Comparison of ENCODE assay signal across 9 cellular contexts in genomic region chr13:27359203-27359821, GRCh38.
DNase-seq lines count a peak whose midpoint lies in the region; TF ChIP-seq lines count a peak whose summit lies in the region.
"Had no signal": no experiment of that assay in that cellular context is flagged by ENCODE, and none has a peak within 500 bp of the region (broad histone marks: within the 10 kb centered on the region; RNA-seq: fewer than 3 reads in every experiment).

No MANE protein-coding gene starts in this region.

- peaks cover 15% of the 10 kb centered on the region for H3K27me3 Mint-ChIP-seq in activated T-helper 2 cell treated with anti-CD3 and anti-CD28 coated beads, Interferon-gamma antibody, Interleukin-2, Interleukin-4, amounts not matched to agents 10 μg/mL and 5 μg/mL and 100 μg/mL, durations not matched to agents 14 hours and 24 hours and 36 hours (ENCODE audit: low read depth)

- no peaks in the 10 kb centered on the region for H3K9me3 ChIP-seq in osteoblast (ENCODE audit: low read depth, low read length)
- H3K9me3 ChIP-seq: BLaER1 had no signal

- H3K9me3 Mint-ChIP-seq in activated T-helper 2 cell treated with anti-CD3 and anti-CD28 coated beads, Interferon-gamma antibody, Interleukin-2, Interleukin-4, amounts not matched to agents 10 μg/mL and 5 μg/mL and 100 μg/mL, durations not matched to agents 14 hours and 24 hours and 36 hours, result no peaks in the 10 kb centered on the region

- H3K4me3 ChIP-seq in fibroblast of villous mesenchyme (ENCODE audit: low read depth, low read length), result no peak overlapping the region
- no peak overlapping the region for H3K4me3 ChIP-seq in osteoblast (ENCODE audit: insufficient read depth, low read length)
- H3K4me3 ChIP-seq: BLaER1 had no signal

- no peak overlapping the region for H3K4me3 Mint-ChIP-seq in activated T-helper 2 cell treated with anti-CD3 and anti-CD28 coated beads, Interferon-gamma antibody, Interleukin-2, Interleukin-4, amounts not matched to agents 10 μg/mL and 5 μg/mL and 100 μg/mL, durations not matched to agents 14 hours and 24 hours and 36 hours (ENCODE audit: low read depth)

- H3K4me1 ChIP-seq in osteoblast (ENCODE audit: insufficient read depth, low read length), result peaks cover 7% of the 10 kb centered on the region

- TF ChIP-seq CTCF in RWPE1 (conservative IDR thresholded peaks at IDR 0.05; ENCODE audit: low read depth) (peak; percentile 74), fibroblast of villous mesenchyme (IDR thresholded peaks at IDR 0.05; ENCODE audit: insufficient read depth, low read depth, low read length) (peak; percentile 83), osteoblast (IDR thresholded peaks at IDR 0.05; ENCODE audit: extremely low read depth, low read depth, low read length) (peak; percentile 83)

- H3K4me2 ChIP-seq in osteoblast (ENCODE audit: insufficient read depth, low read length), result no peak overlapping the region
- H3K4me2 ChIP-seq: BLaER1 had no signal

- H3K27me3 ChIP-seq in osteoblast (ENCODE audit: insufficient read depth, low read length), result peaks cover 13% of the 10 kb centered on the region

- no peaks in the 10 kb centered on the region for H4K20me1 ChIP-seq in osteoblast (ENCODE audit: insufficient read depth, low read length)
- H4K20me1 ChIP-seq: BLaER1 had no signal

- POLR2A ChIA-PET in RWPE1 (lab: Yijun Ruan, JAX; ENCODE audit: low non-redundant PET), result no interaction called here

- H3K36me3 ChIP-seq in osteoblast (ENCODE audit: insufficient read depth, low read length), result no peaks in the 10 kb centered on the region
- H3K36me3 ChIP-seq: BLaER1 had no signal

- H3K27ac ChIP-seq in RWPE1 (no peak overlapping the region), osteoblast (ENCODE audit: low read depth, low read length) (no peak overlapping the region)
- H3K27ac ChIP-seq: BLaER1 had no signal

- H3K79me2 ChIP-seq in osteoblast (ENCODE audit: insufficient read depth, low read length), result no peaks in the 10 kb centered on the region

- H3K36me3 Mint-ChIP-seq in activated T-helper 2 cell treated with anti-CD3 and anti-CD28 coated beads, Interferon-gamma antibody, Interleukin-2, Interleukin-4, amounts not matched to agents 10 μg/mL and 5 μg/mL and 100 μg/mL, durations not matched to agents 14 hours and 24 hours and 36 hours (ENCODE audit: low read depth), result no peaks in the 10 kb centered on the region

- H3K27ac Mint-ChIP-seq in activated T-helper 2 cell treated with anti-CD3 and anti-CD28 coated beads, Interferon-gamma antibody, Interleukin-2, Interleukin-4, amounts not matched to agents 10 μg/mL and 5 μg/mL and 100 μg/mL, durations not matched to agents 14 hours and 24 hours and 36 hours, result no peak overlapping the region

- CTCF ChIA-PET in RWPE1 (lab: Yijun Ruan, JAX), result interaction anchor here (0.6 to 4.8 kb wide), 16 partner anchors 13 to 631 kb away, joined by 3 to 43 read pairs (median 4); partner anchors contain the start of gene RASL11A

- H3K4me1 Mint-ChIP-seq in activated T-helper 2 cell treated with anti-CD3 and anti-CD28 coated beads, Interferon-gamma antibody, Interleukin-2, Interleukin-4, amounts not matched to agents 10 μg/mL and 5 μg/mL and 100 μg/mL, durations not matched to agents 14 hours and 24 hours and 36 hours (ENCODE audit: low read depth), result no peaks in the 10 kb centered on the region

- H2AFZ ChIP-seq in osteoblast (ENCODE audit: low read length), result no peak overlapping the region

- DNase-seq in DMS79 treated with DMSO at 0.1 percent for 48 hours (lab: John Stamatoyannopoulos, UW) (peak; percentile 25), DMS79 (lab: John Stamatoyannopoulos, UW) (no peak), HuH-7 (ENCODE audit: low spot score) (peak; percentile 75), RWPE1 (ENCODE audit: low spot score) (peak; percentile 70), fibroblast of villous mesenchyme (ENCODE audit: low read depth) (peak; percentile 76), osteoblast (ENCODE audit: insufficient read length, low spot score, missing footprints) (peak; percentile 97), ureter (ENCODE audit: low spot score) (peak; percentile 69)
- peak; percentile 35 for DNase-seq in activated T-helper 2 cell treated with anti-CD3 and anti-CD28 coated beads, Interferon-gamma antibody, Interleukin-2, Interleukin-4, amounts not matched to agents 10 μg/mL and 5 μg/mL and 100 μg/mL, durations not matched to agents 14 hours and 24 hours and 36 hours (ENCODE audit: low spot score)

- intact Hi-C loops in activated T-helper 2 cell treated with anti-CD3 and anti-CD28 coated beads, Interferon-gamma antibody, Interleukin-2, Interleukin-4, amounts not matched to agents 10 μg/mL and 5 μg/mL and 100 μg/mL, durations not matched to agents 14 hours and 24 hours and 36 hours (cut with micrococcal nuclease), result loop anchor here (1.0 to 5.0 kb wide), 2 partner anchors 87 to 374 kb away; partner anchors contain the start of gene RASL11A
